13 cellular contexts compared by ENCODE assay signal in the genomic region with DNA sequence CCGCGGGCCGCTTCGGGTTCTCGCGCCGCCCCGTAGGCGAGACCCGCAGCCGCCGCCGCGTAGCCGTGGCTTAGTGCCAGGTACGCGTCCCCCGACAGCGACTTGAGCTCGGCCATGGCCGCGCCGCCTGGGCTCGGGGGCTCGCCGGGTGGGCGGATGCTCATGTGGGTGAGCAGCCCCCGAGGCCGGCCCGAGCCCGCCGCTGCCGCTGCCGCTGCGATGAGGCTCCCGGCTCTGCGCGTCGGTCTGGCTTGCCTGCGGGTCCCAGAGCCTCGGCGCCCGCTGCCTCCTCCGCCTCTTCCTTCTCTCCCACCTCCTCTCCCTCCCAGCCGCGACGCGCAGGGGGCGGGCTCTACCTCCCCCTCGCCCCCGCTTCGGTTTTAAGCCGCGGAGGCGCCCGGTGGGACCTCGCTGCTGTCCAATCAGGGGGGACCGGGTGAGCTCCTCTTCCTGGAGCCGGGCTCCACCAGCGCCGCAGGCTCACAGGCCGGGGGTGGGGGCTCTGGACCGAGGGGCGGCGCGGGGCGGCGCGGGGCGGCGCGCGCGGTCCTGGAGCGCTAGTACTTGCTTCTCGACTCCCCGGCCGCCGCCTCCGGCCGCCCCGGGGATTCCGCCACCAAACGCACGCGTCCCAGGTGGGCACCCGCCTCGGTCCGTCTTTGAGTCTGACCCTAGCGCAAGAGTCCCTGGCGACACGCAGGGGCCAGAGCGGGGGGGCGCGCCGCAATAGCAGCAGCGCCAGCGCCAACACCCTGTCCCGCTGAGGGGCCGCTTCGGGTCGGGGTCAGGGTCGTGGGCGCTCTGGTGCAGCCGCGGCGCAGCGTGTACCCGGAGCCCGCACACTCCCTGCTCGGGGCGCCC. TPM values are rescaled to one million over a fixed set of nuclear protein-coding genes. Genes with fewer than 3 reads are reported as not detected.
A peak's percentile ranks its signal among the peaks of the same experiment; 100 is the strongest.
DNase-seq lines count a peak whose midpoint lies in the region; ATAC-seq and TF ChIP-seq lines count a peak whose summit lies in the region.
"Had no signal": no experiment of that assay in that cellular context is flagged by ENCODE, and none has a peak within 500 bp of the region (broad histone marks: within the 10 kb centered on the region; RNA-seq: fewer than 3 reads in every experiment).

A gene (minus strand): TSS at position 354 of the 861 bp plus-strand sequence. CDS start 190 bp downstream, at position 164.

- H3K27ac Mint-ChIP-seq in activated naive CD4-positive, alpha-beta T cell treated with anti-CD3 and anti-CD28 coated beads, Interleukin-2, amount 50 U/mL, for 24 hours, result no peak within 1 kb of the TSS
- H3K27ac Mint-ChIP-seq in stimulated activated naive CD8-positive, alpha-beta T cell treated with anti-CD3 and anti-CD28 coated beads, Interleukin-15, Interleukin-2, amounts not matched to agents 100 ng/mL and 50 ng/mL, for 24 hours, result no peak within 1 kb of the TSS
- H3K27ac Mint-ChIP-seq: CD14-positive monocyte; dendritic cell treated with granulocyte-macrophage colony-stimulating factor and Interleukin-4, amounts not matched to agents 40 ng/mL and 50 ng/mL, for 4 days; immature natural killer cell had no signal

- TF ChIP-seq CTCF in omental fat pad (IDR thresholded peaks at IDR 0.05), result no peak

- DNase-seq in activated naive CD4-positive, alpha-beta T cell treated with Interleukin-2 at 50 U/mL for 16 hours, result no peak
- DNase-seq in NCI-H2171 treated with DMSO at 0.1 percent for 48 hours (lab: John Stamatoyannopoulos, UW) (peak; percentile 71), left ventricle myocardium superior (peak; percentile 46), SW480 (ENCODE audit: low spot score) (no peak), omental fat pad (ENCODE audit: low spot score) (no peak)
- DNase-seq: SHP77 treated with DMSO at 0.1 percent for 48 hours, sigmoid colon had no signal

- H3K4me1 Mint-ChIP-seq in activated naive CD4-positive, alpha-beta T cell treated with anti-CD3 and anti-CD28 coated beads, Interleukin-2, amount 50 U/mL, for 24 hours, result peaks cover 26% of the 10 kb centered on the region
- H3K4me1 Mint-ChIP-seq in stimulated activated naive CD8-positive, alpha-beta T cell treated with anti-CD3 and anti-CD28 coated beads, Interleukin-15, Interleukin-2, amounts not matched to agents 100 ng/mL and 50 ng/mL, for 24 hours (ENCODE audit: low read depth), result peaks cover 31% of the 10 kb centered on the region

- ATAC-seq in left ventricle myocardium superior, result peak; percentile 21
- no peak for ATAC-seq in omental fat pad (ENCODE audit: low FRiP score)
- no peak for ATAC-seq in HG02623 (IDR thresholded peaks at IDR 0.05; ENCODE audit: unreplicated experiment)

- peak within 1 kb of the TSS; percentile 26 for H3K4me3 Mint-ChIP-seq in activated naive CD4-positive, alpha-beta T cell treated with anti-CD3 and anti-CD28 coated beads, Interleukin-2, amount 50 U/mL, for 24 hours
- H3K4me3 Mint-ChIP-seq in stimulated activated naive CD8-positive, alpha-beta T cell treated with anti-CD3 and anti-CD28 coated beads, Interleukin-15, Interleukin-2, amounts not matched to agents 100 ng/mL and 50 ng/mL, for 24 hours, result peak within 1 kb of the TSS; percentile 26
- H3K4me3 Mint-ChIP-seq: dendritic cell treated with granulocyte-macrophage colony-stimulating factor and Interleukin-4, amounts not matched to agents 40 ng/mL and 50 ng/mL, for 4 days; immature natural killer cell had no signal

- intact Hi-C loops in left ventricle myocardium superior (cut with micrococcal nuclease), result loop anchor here (10.0 kb wide), 1 partner anchor 132 kb away; no protein-coding TSS in a partner anchor

- peaks cover 21% of the 10 kb centered on the region for H3K27me3 Mint-ChIP-seq in activated naive CD4-positive, alpha-beta T cell treated with anti-CD3 and anti-CD28 coated beads, Interleukin-2, amount 50 U/mL, for 24 hours
- H3K27me3 Mint-ChIP-seq in stimulated activated naive CD8-positive, alpha-beta T cell treated with anti-CD3 and anti-CD28 coated beads, Interleukin-15, Interleukin-2, amounts not matched to agents 100 ng/mL and 50 ng/mL, for 24 hours, result peaks cover 54% of the 10 kb centered on the region

- H3K9me3 Mint-ChIP-seq in activated naive CD4-positive, alpha-beta T cell treated with anti-CD3 and anti-CD28 coated beads, Interleukin-2, amount 50 U/mL, for 24 hours, result no peaks in the 10 kb centered on the region
- H3K9me3 Mint-ChIP-seq in stimulated activated naive CD8-positive, alpha-beta T cell treated with anti-CD3 and anti-CD28 coated beads, Interleukin-15, Interleukin-2, amounts not matched to agents 100 ng/mL and 50 ng/mL, for 24 hours, result no peaks in the 10 kb centered on the region
- H3K9me3 Mint-ChIP-seq: dendritic cell treated with granulocyte-macrophage colony-stimulating factor and Interleukin-4, amounts not matched to agents 40 ng/mL and 50 ng/mL, for 4 days had no signal

- H3K36me3 Mint-ChIP-seq in activated naive CD4-positive, alpha-beta T cell treated with anti-CD3 and anti-CD28 coated beads, Interleukin-2, amount 50 U/mL, for 24 hours, result no peaks in the 10 kb centered on the region
- H3K36me3 Mint-ChIP-seq in stimulated activated naive CD8-positive, alpha-beta T cell treated with anti-CD3 and anti-CD28 coated beads, Interleukin-15, Interleukin-2, amounts not matched to agents 100 ng/mL and 50 ng/mL, for 24 hours (ENCODE audit: low read depth), result no peaks in the 10 kb centered on the region
- H3K36me3 Mint-ChIP-seq: immature natural killer cell had no signal

RNA-seq across cellular contexts. Expression of the gene that starts here (rescaled TPM):
- total RNA-seq in left ventricle myocardium superior (not detected), omental fat pad (not detected)
- total RNA-seq: sigmoid colon had no signal

Comparison
In these comparisons a context has a peak if more than half of its experiments do, and no peak if none do; other contexts are left out.
1. Peak in DNase-seq and ATAC-seq in left ventricle myocardium superior; RNA of the gene not detected or under 1 TPM.